In genomic region chr2:23425338-23425871, GRCh38 we compare ENCODE assay signal across 16 cellular contexts. TPM values are rescaled to one million over a fixed set of nuclear protein-coding genes. Genes with fewer than 3 reads are reported as not detected.
DNase-seq lines count a peak whose midpoint lies in the region; ATAC-seq and TF ChIP-seq lines count a peak whose summit lies in the region.
"Had no signal": no experiment of that assay in that cellular context is flagged by ENCODE, and none has a peak within 500 bp of the region (broad histone marks: within the 10 kb centered on the region; RNA-seq: fewer than 3 reads in every experiment).

No MANE protein-coding gene starts in this region.

- H3K36me3 ChIP-seq in mesendoderm (ENCODE audit: control insufficient read depth, insufficient read depth, low read length) (no peaks in the 10 kb centered on the region), tibial artery (no peaks in the 10 kb centered on the region)

- H3K9ac ChIP-seq in mesendoderm (ENCODE audit: low read length), result no peak overlapping the region

- no peak overlapping the region for H3K4me2 ChIP-seq in mesendoderm (ENCODE audit: low read length)

- no peaks in the 10 kb centered on the region for H3K9me3 ChIP-seq in tibial artery

- no peak overlapping the region for H2AK5ac ChIP-seq in mesendoderm (ENCODE audit: low read length)

- H3K79me1 ChIP-seq in mesendoderm (ENCODE audit: low read length), result no peaks in the 10 kb centered on the region

- H3K27me3 ChIP-seq in mesendoderm (ENCODE audit: insufficient read depth, low read length, poor library complexity) (no peaks in the 10 kb centered on the region), tibial artery (no peaks in the 10 kb centered on the region)

- H2BK5ac ChIP-seq in mesendoderm (ENCODE audit: low read length), result no peak overlapping the region

- no peaks in the 10 kb centered on the region for H3K79me2 ChIP-seq in mesendoderm (ENCODE audit: control insufficient read depth, insufficient read depth, low read length)

- no peak overlapping the region for H3K56ac ChIP-seq in mesendoderm (ENCODE audit: low read length)

- H4K5ac ChIP-seq in mesendoderm (ENCODE audit: low read length), result no peak overlapping the region

- H2BK15ac ChIP-seq in mesendoderm (replicated peaks; ENCODE audit: low read depth), result no peak overlapping the region

- H3K18ac ChIP-seq in mesendoderm (ENCODE audit: low read length), result no peak overlapping the region

- H3K27ac ChIP-seq in mesendoderm (ENCODE audit: low read depth, low read length) (no peak overlapping the region), tibial artery (peak overlapping the region; percentile 71 to 80)

- no peak overlapping the region for H3K4ac ChIP-seq in mesendoderm (ENCODE audit: low read depth, low read length)

- TF ChIP-seq CTCF in tibial artery (IDR thresholded peaks at IDR 0.05), result no peak

- H4K8ac ChIP-seq in mesendoderm (ENCODE audit: low read depth, low read length), result no peak overlapping the region

- intact Hi-C loops in tibial artery (cut with DNase I; ENCODE audit: low total_unique reads), result no loop called here

- H3K23ac ChIP-seq in mesendoderm (ENCODE audit: low read length), result no peak overlapping the region

- no peak overlapping the region for H2BK120ac ChIP-seq in mesendoderm (ENCODE audit: low read depth, low read length)

- ATAC-seq in GM18519 (IDR thresholded peaks at IDR 0.05; ENCODE audit: low FRiP score, unreplicated experiment) (no peak), GM19463 (IDR thresholded peaks at IDR 0.05; ENCODE audit: unreplicated experiment) (no peak)
- ATAC-seq: activated naive CD4-positive, alpha-beta T cell treated with anti-CD3 and anti-CD28 coated beads, Interleukin-2, amount 50 U/mL, for 72 hours had no signal

- no CpG with 5 or more reads among the region's 9 CpGs for WGBS in mesendoderm (ENCODE audit: extremely low coverage, insufficient coverage, low lambda C conversion rate)

- DNase-seq in NCI-H146 (lab: John Stamatoyannopoulos, UW), result peak; percentile 5
- no peak for DNase-seq in NCI-H146 treated with DMSO at 0.1 percent for 48 hours (lab: John Stamatoyannopoulos, UW; ENCODE audit: unreplicated experiment)
- peak; percentile 47 for DNase-seq in cerebellar cortex (ENCODE audit: low spot score)
- DNase-seq in mesendoderm, result peak; percentile 54
- DNase-seq in tibial artery, result no peak
- DNase-seq in NCI-H510A (lab: John Stamatoyannopoulos, UW), result no peak
- DNase-seq: 8988T; CD8-positive, alpha-beta memory T cell; cerebellar nuclear complex; erythroblast; MM.1S; NCI-H446; T1000 had no signal

- no peaks in the 10 kb centered on the region for H3K4me1 ChIP-seq in mesendoderm (ENCODE audit: control insufficient read depth, low read depth, low read length)
- H3K4me1 ChIP-seq in tibial artery, result peaks cover 0 to 40% (median 20%) of the 10 kb centered on the region in 4 donors

- no peak overlapping the region for H3K4me3 ChIP-seq in mesendoderm (ENCODE audit: low read length)
- no peak overlapping the region for H3K4me3 ChIP-seq in tibial artery

RNA-seq across cellular contexts. Expression of gene KLHL29, which starts 40.4 kb away (rescaled TPM):
- polyA plus RNA-seq in mesendoderm (2013, experiment 1 of 2), result 1.7 TPM
- polyA plus RNA-seq in mesendoderm (2013, experiment 2 of 2), result 1.6 TPM

Comparison
In these comparisons a context has a peak if more than half of its experiments do, and no peak if none do; other contexts are left out.
1. DNase-seq: peak in NCI-H146 (single experiment), cerebellar cortex (single experiment) and mesendoderm (single experiment); none in NCI-H146 treated with DMSO at 0.1 percent for 48 hours (single experiment), tibial artery (0 of 2) and NCI-H510A (single experiment).